ENCODE assay signal across 9 cellular contexts in the genomic region with DNA sequence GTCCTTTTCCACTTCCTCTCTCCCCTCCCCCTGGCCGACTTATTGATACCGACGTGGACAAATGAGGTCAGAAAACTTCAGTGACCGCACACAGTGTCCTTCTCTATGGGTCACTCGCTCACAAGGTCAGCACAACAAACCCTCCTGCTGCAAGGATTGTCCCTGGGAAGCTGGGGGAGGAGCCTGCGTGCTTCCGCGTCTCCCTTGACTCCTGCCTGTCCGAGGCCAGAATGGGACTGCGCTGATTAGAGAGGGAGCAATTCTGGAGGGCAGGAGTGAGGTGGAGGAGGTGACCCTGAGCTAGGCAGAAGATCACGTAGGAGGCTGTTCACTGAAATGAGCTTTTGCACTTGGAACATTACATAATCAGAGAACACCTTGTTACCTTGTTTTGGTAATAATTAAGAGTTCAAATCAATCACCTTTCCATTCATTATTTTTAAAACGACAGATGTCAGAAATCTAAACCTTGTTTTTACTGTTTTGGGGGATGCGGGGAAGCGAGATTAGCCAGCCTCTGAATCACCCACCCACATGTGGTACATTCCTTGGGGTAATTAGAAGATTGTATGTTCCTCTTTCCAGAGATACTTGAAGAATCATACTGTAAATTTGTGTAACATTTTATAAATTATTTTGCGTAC.
A peak's percentile ranks its signal among the peaks of the same experiment; 100 is the strongest.
DNase-seq lines count a peak whose midpoint lies in the region; ATAC-seq and TF ChIP-seq lines count a peak whose summit lies in the region.
"Had no signal": no experiment of that assay in that cellular context is flagged by ENCODE, and none has a peak within 500 bp of the region (broad histone marks: within the 10 kb centered on the region; RNA-seq: fewer than 3 reads in every experiment).

No MANE protein-coding gene starts in this region.

- H3K4me1 ChIP-seq in colonic mucosa (peaks cover 2% of the 10 kb centered on the region), lower lobe of right lung (peaks cover 58% of the 10 kb centered on the region), transverse colon (peaks cover 13 to 54% (median 30%) of the 10 kb centered on the region in 4 donors)
- no peaks in the 10 kb centered on the region for H3K4me1 ChIP-seq in effector memory CD4-positive, alpha-beta T cell (ENCODE audit: control insufficient read depth, insufficient read depth, low read length, poor library complexity, severe bottlenecking)

- H3K36me3 ChIP-seq in colonic mucosa (no peaks in the 10 kb centered on the region), lower lobe of right lung (no peaks in the 10 kb centered on the region), transverse colon (no peaks in the 10 kb centered on the region)
- no peaks in the 10 kb centered on the region for H3K36me3 ChIP-seq in effector memory CD4-positive, alpha-beta T cell (ENCODE audit: control insufficient read depth, insufficient read depth, low read length)

- WGBS in transverse colon (ENCODE audit: low coverage in 1 of 2), 2 donors = 17 to 23% methylated on average over 4 to 15 of the region's 15 CpGs

- peak; percentile 75 to 79 for ATAC-seq in lower lobe of right lung
- ATAC-seq in HG03039 (IDR thresholded peaks at IDR 0.05; ENCODE audit: unreplicated experiment) = no peak
- ATAC-seq in HG02759 (IDR thresholded peaks at IDR 0.05; ENCODE audit: unreplicated experiment) = no peak

- DNase-seq in LoVo (ENCODE audit: low spot score) (peak; percentile 50), colonic mucosa (peak; percentile 93), lower lobe of right lung (peak; percentile 78), transverse colon (peak; percentile 86)
- DNase-seq in effector memory CD4-positive, alpha-beta T cell = no peak
- DNase-seq: activated CD4-positive, CD25-positive, alpha-beta regulatory T cell; NCI-H146 had no signal

- H3K4me3 ChIP-seq in colonic mucosa (peak overlapping the region; percentile 3), lower lobe of right lung (peak overlapping the region; percentile 63), transverse colon (peak overlapping the region in 1 of 4 donors; percentile 59)
- no peak overlapping the region for H3K4me3 ChIP-seq in effector memory CD4-positive, alpha-beta T cell (ENCODE audit: insufficient read depth, low read depth, low read length, poor library complexity, severe bottlenecking)

- TF ChIP-seq CTCF in colonic mucosa (IDR thresholded peaks at IDR 0.05) = no peak
- TF ChIP-seq CTCF in lower lobe of right lung (IDR thresholded peaks at IDR 0.05) = no peak
- no peak for TF ChIP-seq CTCF in transverse colon (IDR thresholded peaks at IDR 0.05)

- peak; percentile 80 for TF ChIP-seq POLR2A in transverse colon (IDR thresholded peaks at IDR 0.05)

- peak overlapping the region in 1 of 2 donors; percentile 84 for H3K9ac ChIP-seq in colonic mucosa (ENCODE audit: low read depth in 2 of 2, low read length in 2 of 2)

- peak overlapping the region; percentile 78 for H3K27ac ChIP-seq in colonic mucosa
- peak overlapping the region; percentile 88 for H3K27ac ChIP-seq in lower lobe of right lung
- peak overlapping the region; percentile 81 to 89 (median 86) for H3K27ac ChIP-seq in transverse colon
- no peak overlapping the region for H3K27ac ChIP-seq in effector memory CD4-positive, alpha-beta T cell (ENCODE audit: insufficient read depth, low read length, poor library complexity, severe bottlenecking)

- H3K9me3 ChIP-seq in colonic mucosa (no peaks in the 10 kb centered on the region), lower lobe of right lung (no peaks in the 10 kb centered on the region), transverse colon (no peaks in the 10 kb centered on the region)
- H3K9me3 ChIP-seq in effector memory CD4-positive, alpha-beta T cell (ENCODE audit: control insufficient read depth, low read length) = no peaks in the 10 kb centered on the region

- intact Hi-C loops in colonic mucosa (cut with DNase I) (loop anchor here (5.0 to 10.0 kb wide), 2 partner anchors 102 to 175 kb away; no protein-coding TSS in a partner anchor), lower lobe of right lung (cut with DNase I) (no loop called here), transverse colon (cut with DNase I; ENCODE audit: low total_unique reads) (loop anchor here (2.0 kb wide), 1 partner anchor 78 kb away; no protein-coding TSS in a partner anchor)

- in situ Hi-C loops in transverse colon (cut with MboI; ENCODE audit: low pct_ligation_motif_present in 1 of 4, low pct_unique_long_range_greater_than_20kb in 1 of 4, low sequenced_read_pairs in 3 of 4) = no loop called here

- H3K27me3 ChIP-seq in colonic mucosa = no peaks in the 10 kb centered on the region
- H3K27me3 ChIP-seq in lower lobe of right lung (ENCODE audit: low read depth) = peaks cover 8% of the 10 kb centered on the region
- peaks cover 23% of the 10 kb centered on the region for H3K27me3 ChIP-seq in transverse colon
- H3K27me3 ChIP-seq in effector memory CD4-positive, alpha-beta T cell (replicated peaks; ENCODE audit: control insufficient read depth, insufficient read depth, low read length, poor library complexity, severe bottlenecking) = no peaks in the 10 kb centered on the region

- no peak for TF ChIP-seq EP300 in transverse colon (IDR thresholded peaks at IDR 0.05; ENCODE audit: low read depth)

Comparison
In these comparisons a context has a peak if more than half of its experiments do, and no peak if none do; other contexts are left out.
1. DNase-seq: peak in LoVo (single experiment), colonic mucosa (single experiment), lower lobe of right lung (single experiment) and transverse colon (single experiment); none in effector memory CD4-positive, alpha-beta T cell (0 of 3).
2. ATAC-seq: peak in lower lobe of right lung (2 of 2); none in HG03039 (single experiment) and HG02759 (single experiment).